In genomic region chr11:32092581-32093170, GRCh38 we compare ENCODE assay signal across 10 cellular contexts. TPM values are rescaled to one million over a fixed set of nuclear protein-coding genes. Genes with fewer than 3 reads are reported as not detected.
DNase-seq lines count a peak whose midpoint lies in the region; TF ChIP-seq lines count a peak whose summit lies in the region.
"Had no signal": no experiment of that assay in that cellular context is flagged by ENCODE, and none has a peak within 500 bp of the region (broad histone marks: within the 10 kb centered on the region; RNA-seq: fewer than 3 reads in every experiment).

No MANE protein-coding gene starts in this region.

- H3K27me3 ChIP-seq in AG04450 (ENCODE audit: control insufficient read depth, insufficient read depth, low read length) = no peaks in the 10 kb centered on the region
- no peaks in the 10 kb centered on the region for H3K27me3 ChIP-seq in HAP-1 (ENCODE audit: low read depth)
- H3K27me3 ChIP-seq in muscle layer of duodenum (ENCODE audit: low read depth, low read length) = no peaks in the 10 kb centered on the region
- no peaks in the 10 kb centered on the region for H3K27me3 ChIP-seq in adrenal gland
- H3K27me3 ChIP-seq: pancreas, SJSA1 had no signal

- no peak for TF ChIP-seq POLR2A in adrenal gland (IDR thresholded peaks at IDR 0.05)

- POLR2A ChIA-PET in AG04450 (lab: Yijun Ruan, JAX) = interaction anchor here (0.8 kb wide), 1 partner anchor 35 kb away, joined by 3 read pairs; no protein-coding TSS in a partner anchor

- H3K4me3 ChIP-seq in AG04450 (ENCODE audit: low read depth, low read length) = peak overlapping the region; percentile 86
- peak overlapping the region; percentile 64 for H3K4me3 ChIP-seq in HAP-1
- H3K4me3 ChIP-seq in astrocyte of the cerebellum (ENCODE audit: low read depth, low read length) = peak overlapping the region; percentile 74
- H3K4me3 ChIP-seq in muscle layer of duodenum (ENCODE audit: low read depth in 1 of 2, low read length in 2 of 2) = peak overlapping the region; percentile 58 to 90
- H3K4me3 ChIP-seq in adrenal gland = peak overlapping the region in 1 of 4 donors; percentile 90

- 73 to 94% (median 85%) methylated on average over 2 to 4 of the region's 4 CpGs for WGBS in adrenal gland, 4 donors

- no peak for TF ChIP-seq CTCF in AG04450 (IDR thresholded peaks at IDR 0.05; ENCODE audit: low read depth, low read length)
- TF ChIP-seq CTCF in astrocyte of the cerebellum (IDR thresholded peaks at IDR 0.05; ENCODE audit: low read depth, low read length, missing control alignments) = no peak
- TF ChIP-seq CTCF in adrenal gland (IDR thresholded peaks at IDR 0.05) = no peak

- H3K4me1 ChIP-seq in HAP-1 = peaks cover 25% of the 10 kb centered on the region
- H3K4me1 ChIP-seq in muscle layer of duodenum (ENCODE audit: control insufficient read depth in 1 of 2, insufficient read depth in 2 of 2, low read length in 2 of 2) = peaks cover 11 to 24% of the 10 kb centered on the region in 2 donors
- peaks cover 14 to 25% of the 10 kb centered on the region in 2 donors for H3K4me1 ChIP-seq in adrenal gland (replicated peaks in 1 of 2)
- H3K4me1 ChIP-seq: pancreas had no signal

- no peak for DNase-seq in AG04450 (ENCODE audit: low read depth, low spot score)
- peak; percentile 54 to 63 for DNase-seq in HAP-1 (ENCODE audit: low spot score in 2 of 2)
- DNase-seq in astrocyte of the cerebellum (ENCODE audit: low read depth) = no peak
- DNase-seq in NCI-H1694 (lab: John Stamatoyannopoulos, UW) = no peak
- no peak for DNase-seq in foreskin melanocyte
- DNase-seq in Kasumi-1 (lab: John Stamatoyannopoulos, UW) = no peak
- DNase-seq in adrenal gland = no peak

- H3K36me3 ChIP-seq in HAP-1 (replicated peaks) (peaks cover 7% of the 10 kb centered on the region), muscle layer of duodenum (ENCODE audit: control insufficient read depth in 1 of 2, insufficient read depth in 2 of 2, low read length in 2 of 2) (peaks cover 6 to 10% of the 10 kb centered on the region in 2 donors), adrenal gland (replicated peaks in 1 of 2) (no peaks in the 10 kb centered on the region)
- H3K36me3 ChIP-seq: pancreas had no signal

- intact Hi-C loops in adrenal gland (cut with DNase I) = no loop called here

- H3K27ac ChIP-seq in AG04450 (ENCODE audit: low read depth, low read length) = peak overlapping the region; percentile 93
- no peak overlapping the region for H3K27ac ChIP-seq in muscle layer of duodenum (ENCODE audit: low read length)
- no peak overlapping the region for H3K27ac ChIP-seq in adrenal gland

- in situ Hi-C loops in HAP-1 (cut with MboI; ENCODE audit: low sequenced_read_pairs) (no loop called here), astrocyte of the cerebellum (cut with HindIII; ENCODE audit: low sequenced_read_pairs) (no loop called here)

- H3K9me3 ChIP-seq in AG04450 (ENCODE audit: control insufficient read depth, insufficient read depth, low read length) (no peaks in the 10 kb centered on the region), HAP-1 (no peaks in the 10 kb centered on the region), muscle layer of duodenum (ENCODE audit: control insufficient read depth in 1 of 2, low read length in 2 of 2) (no peaks in the 10 kb centered on the region), adrenal gland (replicated peaks in 1 of 3) (no peaks in the 10 kb centered on the region)
- H3K9me3 ChIP-seq: pancreas, SJSA1 had no signal

- CTCF ChIA-PET in AG04450 (lab: Charles Lee) = no interaction called here

RNA-seq across cellular contexts. Expression of gene RCN1, which starts 1.8 kb away (rescaled TPM):
- polyA plus RNA-seq in AG04450 (2011; rRNA removed) (324 and 448 TPM in 2 replicates), adrenal gland (100 to 1,000 TPM in 1 of 3 donors, 10 to 100 TPM in 2; 73.8 to 142 (median 81.9) TPM)
- polyA minus RNA-seq in AG04450 (2011; rRNA and poly(A)+ RNA removed) = 141 and 195 TPM in 2 replicates
- 100 to 1,000 TPM in 2 of 8 donors, 10 to 100 TPM in 6; 56.1 to 116 (median 83.3) TPM for total RNA-seq in adrenal gland

Comparison
In these comparisons a context has a peak if more than half of its experiments do, and no peak if none do; other contexts are left out.
1. DNase-seq: peak in HAP-1 (2 of 2); none in AG04450 (single experiment), astrocyte of the cerebellum (single experiment), NCI-H1694 (single experiment), foreskin melanocyte (single experiment), Kasumi-1 (0 of 2) and adrenal gland (0 of 7).